In the genomic region with DNA sequence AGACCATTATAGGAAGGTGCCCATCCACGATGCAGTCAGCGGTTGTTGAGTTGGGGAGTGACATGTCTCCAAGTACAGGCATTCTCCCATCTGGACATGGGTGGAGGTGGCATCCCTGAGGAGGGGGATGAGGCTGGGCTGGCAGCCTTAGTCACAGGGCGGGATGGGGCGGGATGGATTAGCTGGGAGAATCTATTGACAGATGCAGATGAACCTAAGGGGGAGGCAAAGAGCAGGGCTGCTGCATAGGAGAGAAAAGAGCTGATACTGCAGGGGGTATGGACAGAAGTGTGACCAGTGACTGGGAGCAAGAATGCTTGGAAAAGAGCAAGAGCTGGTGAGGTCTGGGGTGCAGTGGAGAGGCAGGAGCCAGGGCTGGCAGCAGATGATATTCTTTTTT, we compare ENCODE assay signal across 21 cellular contexts. TPM values are rescaled to one million over a fixed set of nuclear protein-coding genes. Genes with fewer than 3 reads are reported as not detected.
"Had no signal": no experiment of that assay in that cellular context is flagged by ENCODE, and none has a peak within 500 bp of the region (broad histone marks: within the 10 kb centered on the region; RNA-seq: fewer than 3 reads in every experiment).

No MANE protein-coding gene starts in this region.

- ATAC-seq: effector memory CD8-positive, alpha-beta T cell; left ventricle myocardium superior; lower lobe of right lung; mucosa of descending colon; natural killer cell treated with Interleukin-12 subunit alpha and Interleukin-12 subunit beta and Interleukin-15 and Interleukin-18, amount 100 ng/mL, for 72 hours; right lobe of liver had no signal

- H3K27ac Mint-ChIP-seq: effector memory CD8-positive, alpha-beta T cell; naive B cell; natural killer cell treated with Interleukin-12 subunit alpha and Interleukin-12 subunit beta and Interleukin-15 and Interleukin-18, amount 100 ng/mL, for 72 hours; progenitor cell of endocrine pancreas; type B pancreatic cell had no signal

- H3K4me3 Mint-ChIP-seq: effector memory CD8-positive, alpha-beta T cell; naive B cell; natural killer cell treated with Interleukin-12 subunit alpha and Interleukin-12 subunit beta and Interleukin-15 and Interleukin-18, amount 100 ng/mL, for 72 hours; neural crest cell; type B pancreatic cell had no signal

- H3K36me3 ChIP-seq: lower lobe of right lung, right lobe of liver had no signal

- H3K27me3 ChIP-seq: right lobe of liver, stomach, testis, tibial artery had no signal

- H3K4me3 ChIP-seq: lower lobe of right lung, mucosa of descending colon, right lobe of liver, stomach, testis, tibial artery had no signal

- H3K9me3 Mint-ChIP-seq: effector memory CD8-positive, alpha-beta T cell; naive B cell; natural killer cell treated with Interleukin-12 subunit alpha and Interleukin-12 subunit beta and Interleukin-15 and Interleukin-18, amount 100 ng/mL, for 72 hours; neural crest cell; type B pancreatic cell had no signal

- H3K36me3 Mint-ChIP-seq: naive B cell had no signal

- H3K27me3 Mint-ChIP-seq: effector memory CD8-positive, alpha-beta T cell; naive B cell; natural killer cell treated with Interleukin-12 subunit alpha and Interleukin-12 subunit beta and Interleukin-15 and Interleukin-18, amount 100 ng/mL, for 72 hours; progenitor cell of endocrine pancreas; type B pancreatic cell had no signal

- H3K9me3 ChIP-seq: lower lobe of right lung, mucosa of descending colon, right lobe of liver, stomach, testis, tibial artery had no signal

- H3K9ac ChIP-seq: parathyroid adenoma had no signal

- H3K4me1 ChIP-seq: lower lobe of right lung, parathyroid adenoma, right lobe of liver, testis, tibial artery had no signal

- H3K4me1 Mint-ChIP-seq: naive B cell, neural crest cell had no signal

- DNase-seq: cortex of kidney; effector memory CD8-positive, alpha-beta T cell; hypothalamus; left ventricle myocardium superior; lower lobe of right lung; mucosa of descending colon; naive B cell; right lobe of liver; small intestine; stimulated activated CD4-positive, alpha-beta T cell treated with anti-CD3 and anti-CD28 coated beads, Interleukin-15, amount 100 ng/mL, for 24 hours; stimulated activated CD4-positive, alpha-beta T cell treated with anti-CD3 and anti-CD28 coated beads, Interleukin-4, amount 100 ng/mL, for 1 hour; stimulated activated CD8-positive, alpha-beta memory T cell treated with anti-CD3 and anti-CD28 coated beads, Interleukin-4, amount 100 ng/mL, for 48 hours; stimulated activated naive CD4-positive, alpha-beta T cell treated with Interleukin-2 at 50 U/mL for 16 hours; stomach; testis; tibial artery had no signal

- H3K27ac ChIP-seq: lower lobe of right lung, parathyroid adenoma, right lobe of liver, stomach, testis, tibial artery had no signal

RNA-seq across cellular contexts. Expression of a gene that starts 42.7 kb away (rescaled TPM):
- total RNA-seq: natural killer cell treated with Interleukin-12 subunit alpha and Interleukin-12 subunit beta and Interleukin-15 and Interleukin-18, amount 100 ng/mL, for 72 hours had no signal
